12 cellular contexts compared by ENCODE assay signal in the genomic region with DNA sequence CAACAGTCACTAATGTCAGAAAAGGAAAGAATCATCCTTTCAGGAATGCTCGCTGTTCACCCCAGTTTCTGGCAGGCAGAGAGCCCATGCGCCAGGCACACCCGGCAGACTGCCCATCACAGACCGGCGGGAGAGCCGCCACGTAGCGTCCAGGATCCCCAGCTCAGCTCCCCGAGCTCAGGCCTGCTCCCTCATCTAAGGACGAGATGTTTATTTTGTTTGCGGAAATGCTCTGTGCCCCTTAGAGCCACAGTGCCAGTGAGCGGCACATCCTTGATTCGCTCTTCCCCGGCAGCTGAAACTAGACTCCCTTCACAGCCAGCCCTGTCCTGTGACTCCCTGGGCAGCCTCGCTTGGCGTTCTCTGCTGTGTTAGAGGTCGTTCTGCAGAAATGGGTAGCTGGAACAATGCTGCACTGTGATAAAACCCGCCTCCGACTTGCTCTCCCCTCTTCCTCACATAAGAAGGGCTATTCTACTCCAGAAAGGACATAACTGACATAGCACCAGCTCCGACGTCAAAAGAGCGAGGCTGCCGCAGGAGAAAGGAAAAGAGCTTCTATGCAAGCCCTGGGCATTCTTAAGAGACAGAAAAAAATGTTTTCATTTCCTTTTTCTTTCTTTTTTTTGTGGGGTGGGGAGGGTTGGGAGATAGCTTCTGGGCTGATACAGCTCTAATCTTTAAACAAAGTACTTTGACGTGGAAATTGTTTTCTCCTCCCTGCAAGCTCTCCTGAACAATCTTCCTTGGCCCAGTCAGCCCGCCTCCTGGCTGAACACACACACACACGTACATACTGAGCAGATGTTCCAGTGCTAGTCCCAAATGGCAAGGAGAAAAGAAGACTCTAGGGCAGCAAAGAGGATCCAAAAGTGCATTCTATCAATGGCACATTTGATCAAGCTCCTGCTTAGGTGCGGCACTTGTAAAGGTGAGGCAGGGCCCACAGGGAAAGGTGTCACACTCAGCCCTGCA. TPM values are rescaled to one million over a fixed set of nuclear protein-coding genes. Genes with fewer than 3 reads are reported as not detected.
A peak's percentile ranks its signal among the peaks of the same experiment; 100 is the strongest.
DNase-seq lines count a peak whose midpoint lies in the region; ATAC-seq and TF ChIP-seq lines count a peak whose summit lies in the region.
"Had no signal": no experiment of that assay in that cellular context is flagged by ENCODE, and none has a peak within 500 bp of the region (broad histone marks: within the 10 kb centered on the region; RNA-seq: fewer than 3 reads in every experiment).

No MANE protein-coding gene starts in this region.

- H3K9ac ChIP-seq in HUES64 (ENCODE audit: low read depth, low read length), result no peak overlapping the region

- WGBS in HUES64, result 90% methylated on average over 27 of the region's 27 CpGs

- peaks cover 94% of the 10 kb centered on the region for H3K36me3 ChIP-seq in HUES64 (ENCODE audit: insufficient read depth, low read length)

- 0 out of 2 replicates have a peak, but pooled peaks cover 3% of the 10 kb centered on the region for H3K9me3 ChIP-seq in HUES64 (ENCODE audit: insufficient read depth, low read depth, low read length)
- H3K9me3 ChIP-seq: gastrocnemius medialis had no signal

- peak overlapping the region; percentile 3; the same call in 1 of the 2 replicates for H3K27ac ChIP-seq in HUES64 (ENCODE audit: low read depth, low read length)
- H3K27ac ChIP-seq: gastrocnemius medialis had no signal

- H3K4me1 ChIP-seq in HUES64 (ENCODE audit: insufficient read depth, low read length), result peaks cover 17% of the 10 kb centered on the region; the same call in 1 of the 2 replicates

- DNase-seq in hypothalamus (lab: John Stamatoyannopoulos, UW), result peak in 47 of 51 donors; percentile 22 to 92 (median 74)
- peak; percentile 62 for DNase-seq in retina
- DNase-seq in A172 (ENCODE audit: low spot score), result no peak
- no peak for DNase-seq in immature natural killer cell
- DNase-seq: activated CD4-positive, CD25-positive, alpha-beta regulatory T cell treated with anti-CD3 and anti-CD28 coated beads, Interleukin-2, amount 50 U/mL, for 72 hours; cortex of kidney; gastrocnemius medialis; NCI-H1092 had no signal

- ATAC-seq in HG02642 (IDR thresholded peaks at IDR 0.05; ENCODE audit: poor library complexity, unreplicated experiment) (no peak), GM18858 (IDR thresholded peaks at IDR 0.05; ENCODE audit: unreplicated experiment) (no peak)

- peak overlapping the region in 1 of 5 experiments; percentile 23 for H3K4me3 Mint-ChIP-seq in brain
- no peak overlapping the region for H3K4me3 Mint-ChIP-seq in immature natural killer cell

- H3K4me1 Mint-ChIP-seq in brain (peaks cover 32% of the 10 kb centered on the region), immature natural killer cell (no peaks in the 10 kb centered on the region)

- no peaks in the 10 kb centered on the region for H3K27me3 ChIP-seq in HUES64 (ENCODE audit: insufficient read depth, low read length)
- H3K27me3 ChIP-seq: gastrocnemius medialis had no signal

- no peak for TF ChIP-seq CTCF in brain (conservative IDR thresholded peaks at IDR 0.05)

- H3K9me3 Mint-ChIP-seq in brain, result peaks cover 2 to 8% (median 4%) of the 10 kb centered on the region in 5 experiments
- H3K9me3 Mint-ChIP-seq in immature natural killer cell, result no peaks in the 10 kb centered on the region

- H3K36me3 Mint-ChIP-seq in brain (peaks cover 88% of the 10 kb centered on the region), immature natural killer cell (peaks cover 28 to 67% (median 46%) of the 10 kb centered on the region in 3 donors)

- peak overlapping the region; percentile 13 to 91 (median 72) for H3K27ac Mint-ChIP-seq in brain
- H3K27ac Mint-ChIP-seq in immature natural killer cell, result no peak overlapping the region

- no peaks in the 10 kb centered on the region for H3K27me3 Mint-ChIP-seq in brain
- peaks cover 4 to 10% (median 7%) of the 10 kb centered on the region in 3 donors for H3K27me3 Mint-ChIP-seq in immature natural killer cell (ENCODE audit: low read depth in 3 of 3)

- no peak overlapping the region for H3K4me3 ChIP-seq in HUES64 (ENCODE audit: low read length)
- H3K4me3 ChIP-seq: gastrocnemius medialis had no signal

RNA-seq across cellular contexts. Expression of a gene that starts 37.2 kb away (rescaled TPM):
- not detected for polyA plus RNA-seq in HUES64 (2013, experiment 1 of 2)
- not detected for polyA plus RNA-seq in HUES64 (2013, experiment 2 of 2)
- polyA plus RNA-seq in brain (ENCODE audit: insufficient read depth, low read depth, low replicate concordance) (0.92 TPM), immature natural killer cell (not detected)
- not detected in 2 replicates for total RNA-seq in A172 (2014; rRNA removed; shearing (Covaris generic))
- total RNA-seq: gastrocnemius medialis had no signal

RNA-seq across cellular contexts. Expression of a gene that starts 56.9 kb away (rescaled TPM):
- polyA plus RNA-seq in HUES64 (2013, experiment 1 of 2), result 12.6 TPM
- polyA plus RNA-seq in HUES64 (2013, experiment 2 of 2), result 11.9 TPM
- 8.1 TPM for polyA plus RNA-seq in brain (ENCODE audit: insufficient read depth, low read depth, low replicate concordance)
- 16.7 and 20.9 TPM in 2 replicates for total RNA-seq in A172 (2014; rRNA removed; shearing (Covaris generic))
- 1 to 10 TPM; 1.1 to 2.3 (median 1.3) TPM for polyA plus RNA-seq in immature natural killer cell

RNA-seq across cellular contexts. Expression of a gene that starts 57.0 kb away (rescaled TPM):
- 46.4 TPM for polyA plus RNA-seq in HUES64 (2013, experiment 1 of 2)
- 51.1 TPM for polyA plus RNA-seq in HUES64 (2013, experiment 2 of 2)
- 12.7 TPM for polyA plus RNA-seq in brain (ENCODE audit: insufficient read depth, low read depth, low replicate concordance)
- total RNA-seq in A172 (2014; rRNA removed; shearing (Covaris generic)), result 60.3 and 62.5 TPM in 2 replicates
- 10 to 100 TPM in 1 of 3 donors, 1 to 10 TPM in 2; 6.3 to 10.3 (median 8.7) TPM for polyA plus RNA-seq in immature natural killer cell

Comparison
In these comparisons a context has a peak if more than half of its experiments do, and no peak if none do; other contexts are left out.
1. H3K27ac Mint-ChIP-seq: peak in brain (5 of 5); none in immature natural killer cell (0 of 6).
2. DNase-seq: peak in hypothalamus (47 of 51) and retina (single experiment); none in A172 (single experiment) and immature natural killer cell (0 of 3).